ENCODE assay signal across 8 cellular contexts in the genomic region with DNA sequence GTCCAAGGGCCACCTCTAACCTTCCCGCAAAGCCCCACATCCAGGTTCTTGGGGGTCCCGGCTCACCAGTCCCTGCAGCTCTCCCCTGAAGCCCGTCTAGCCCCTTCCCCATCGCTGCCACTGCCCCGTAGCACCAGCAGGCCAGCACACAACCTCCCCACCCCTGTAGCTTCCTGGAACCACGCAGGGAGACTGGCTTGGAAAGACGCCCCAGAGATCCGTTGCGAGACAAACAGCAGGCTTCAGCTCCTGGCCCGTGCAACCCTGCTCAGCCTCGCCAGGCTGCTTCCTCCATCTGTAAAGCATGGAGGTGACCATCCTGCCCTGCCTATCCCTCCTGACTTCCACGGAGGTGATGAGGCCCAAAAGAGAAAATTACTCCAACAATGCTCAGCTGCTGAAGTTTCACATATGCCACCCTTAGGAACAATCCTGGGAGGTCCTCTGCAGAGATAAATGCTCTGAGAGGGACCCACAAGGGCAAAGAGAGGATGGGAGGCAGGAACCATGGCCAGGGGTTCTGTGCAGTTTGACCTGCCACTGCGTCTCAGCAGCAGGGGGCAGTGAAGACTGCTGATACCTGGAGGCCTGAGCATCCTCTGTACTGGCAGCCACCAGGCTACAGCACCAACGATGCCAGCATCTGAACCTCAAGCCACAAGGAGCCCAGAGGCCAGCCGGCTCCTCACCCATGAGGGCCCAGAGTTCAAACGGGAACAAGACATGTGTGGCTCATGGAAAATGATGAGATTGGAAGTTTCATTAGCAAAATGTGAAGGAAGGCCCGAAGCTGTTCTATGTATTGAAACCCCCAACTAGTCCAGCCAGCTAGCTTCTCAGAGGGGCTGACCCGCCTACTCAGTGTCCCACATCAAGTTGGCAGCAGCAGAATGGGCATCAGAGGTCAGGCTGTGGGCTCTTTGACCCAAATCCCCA. TPM values are rescaled to one million over a fixed set of nuclear protein-coding genes. Genes with fewer than 3 reads are reported as not detected.
DNase-seq lines count a peak whose midpoint lies in the region; ATAC-seq and TF ChIP-seq lines count a peak whose summit lies in the region.

No MANE protein-coding gene starts in this region.

- CTCF ChIA-PET in AG04450 (lab: Charles Lee), result no interaction called here

- H3K27me3 ChIP-seq in AG04450 (ENCODE audit: control insufficient read depth, insufficient read depth, low read length), result no peaks in the 10 kb centered on the region
- H3K27me3 ChIP-seq in uterus, result no peaks in the 10 kb centered on the region

- POLR2A ChIA-PET in AG04450 (lab: Yijun Ruan, JAX), result no interaction called here

- peak; percentile 38 for ATAC-seq in memory B cell (ENCODE audit: low read depth)

- in situ Hi-C loops in KBM-7 (cut with MboI; ENCODE audit: low pct_unique_long_range_greater_than_20kb, low sequenced_read_pairs), result no loop called here

- H3K27ac ChIP-seq in AG04450 (ENCODE audit: low read depth, low read length) (no peak overlapping the region), uterus (no peak overlapping the region)

- no peak overlapping the region for H3K4me3 ChIP-seq in AG04450 (ENCODE audit: low read depth, low read length)
- no peak overlapping the region for H3K4me3 ChIP-seq in uterus

- H3K36me3 Mint-ChIP-seq in memory B cell, result peaks cover 8% of the 10 kb centered on the region

- intact Hi-C loops in uterus (cut with DNase I; ENCODE audit: low total_unique reads), result no loop called here

- DNase-seq in AG04450 (ENCODE audit: low read depth, low spot score), result no peak
- DNase-seq in KBM-7, result peak; percentile 31
- peak; percentile 27 for DNase-seq in activated effector memory CD4-positive, alpha-beta T cell treated with Interleukin-2 at 50 U/mL for 16 hours
- DNase-seq in memory B cell (ENCODE audit: low spot score in 2 of 2), result no peak
- no peak for DNase-seq in mucosa of gallbladder (ENCODE audit: low spot score)
- no peak for DNase-seq in uterus
- no peak for DNase-seq in NCI-H146 (lab: John Stamatoyannopoulos, UW)
- DNase-seq in DMS114 treated with DMSO at 0.1 percent for 48 hours (lab: John Stamatoyannopoulos, UW; ENCODE audit: unreplicated experiment), result no peak

- H3K9me3 Mint-ChIP-seq in memory B cell, result no peaks in the 10 kb centered on the region

- no peaks in the 10 kb centered on the region for H3K36me3 ChIP-seq in uterus

- no peaks in the 10 kb centered on the region for H3K27me3 Mint-ChIP-seq in memory B cell

- TF ChIP-seq CTCF in AG04450 (IDR thresholded peaks at IDR 0.05; ENCODE audit: low read depth, low read length) (peak; percentile 30; the same call in 1 of the 2 replicates), uterus (IDR thresholded peaks at IDR 0.05) (no peak)

- H3K4me3 Mint-ChIP-seq in memory B cell, result no peak overlapping the region

- TF ChIP-seq POLR2A in uterus (IDR thresholded peaks at IDR 0.05), result no peak

- H3K4me1 Mint-ChIP-seq in memory B cell, result peaks cover 35% of the 10 kb centered on the region

- H3K4me1 ChIP-seq in uterus, result peaks cover 0 to 12% of the 10 kb centered on the region in 2 donors

- peak overlapping the region; percentile 31 for H3K27ac Mint-ChIP-seq in memory B cell

- no peaks in the 10 kb centered on the region for H3K9me3 ChIP-seq in AG04450 (ENCODE audit: control insufficient read depth, insufficient read depth, low read length)
- H3K9me3 ChIP-seq in uterus, result no peaks in the 10 kb centered on the region

RNA-seq across cellular contexts. Expression of a gene that starts 16.1 kb away (rescaled TPM):
- polyA plus RNA-seq in AG04450 (2011; rRNA removed), result 23.0 and 33.9 TPM in 2 replicates
- 27.8 and 34.8 TPM in 2 replicates for polyA minus RNA-seq in AG04450 (2011; rRNA and poly(A)+ RNA removed)
- total RNA-seq in mucosa of gallbladder, result 104 TPM
- 10 to 100 TPM; 18.2 to 88.9 (median 47.6) TPM for total RNA-seq in uterus

RNA-seq across cellular contexts. Expression of a gene that starts 25.0 kb away (rescaled TPM):
- not detected in 2 replicates for polyA plus RNA-seq in AG04450 (2011; rRNA removed)
- polyA minus RNA-seq in AG04450 (2011; rRNA and poly(A)+ RNA removed), result not detected in 2 replicates
- total RNA-seq in mucosa of gallbladder (not detected), uterus (under 1 TPM in 1 of 4 donors, not detected in 3; 0.30 TPM)

RNA-seq across cellular contexts. Expression of a gene that starts 38.3 kb away (rescaled TPM):
- 8.8 and 11.9 TPM in 2 replicates for polyA plus RNA-seq in AG04450 (2011; rRNA removed)
- polyA minus RNA-seq in AG04450 (2011; rRNA and poly(A)+ RNA removed), result 5.3 and 8.0 TPM in 2 replicates
- total RNA-seq in mucosa of gallbladder, result 17.3 TPM
- total RNA-seq in uterus, result 10 to 100 TPM in 3 of 4 donors, 1 to 10 TPM in 1; 7.4 to 14.6 (median 12.3) TPM

RNA-seq across cellular contexts. Expression of a gene that starts 44.0 kb away (rescaled TPM):
- polyA plus RNA-seq in AG04450 (2011; rRNA removed), result not detected in 2 replicates
- not detected in 2 replicates for polyA minus RNA-seq in AG04450 (2011; rRNA and poly(A)+ RNA removed)
- total RNA-seq in mucosa of gallbladder, result not detected
- not detected for total RNA-seq in uterus

Comparison
In these comparisons a context has a peak if more than half of its experiments do, and no peak if none do; other contexts are left out.
1. DNase-seq: peak in KBM-7 (single experiment) and activated effector memory CD4-positive, alpha-beta T cell treated with Interleukin-2 at 50 U/mL for 16 hours (single experiment); none in AG04450 (single experiment), memory B cell (0 of 2), mucosa of gallbladder (single experiment), uterus (0 of 2), NCI-H146 (single experiment) and DMS114 treated with DMSO at 0.1 percent for 48 hours (single experiment).